8 cellular contexts compared by ENCODE assay signal in the genomic region with DNA sequence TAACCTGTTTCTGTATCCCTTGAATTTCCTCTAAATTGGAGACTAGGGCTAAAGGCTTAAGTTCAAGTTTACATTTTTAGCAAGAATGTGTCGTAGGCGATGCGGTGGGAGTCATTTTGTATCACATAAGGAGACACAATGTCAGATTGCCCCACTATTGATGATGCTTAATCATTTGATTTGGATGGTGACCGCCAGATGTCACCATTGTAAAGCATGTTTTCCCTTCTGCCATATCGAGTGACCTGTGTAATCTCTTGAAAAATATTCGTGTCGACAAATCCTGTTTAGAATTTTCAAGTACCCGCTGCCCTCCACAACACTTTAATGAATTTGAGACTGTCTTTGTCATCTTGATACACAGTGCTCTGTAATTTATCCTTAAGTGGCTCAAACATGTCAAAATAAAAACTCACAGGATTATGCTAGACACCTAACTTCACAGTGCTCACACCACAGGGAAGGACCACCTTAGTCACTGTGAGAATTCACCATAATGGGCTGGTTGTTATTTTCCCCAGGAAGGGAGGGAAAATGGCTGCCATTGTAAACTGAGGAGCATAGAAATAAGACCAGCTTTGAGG. TPM values are rescaled to one million over a fixed set of nuclear protein-coding genes. Genes with fewer than 3 reads are reported as not detected.
DNase-seq lines count a peak whose midpoint lies in the region; ATAC-seq and TF ChIP-seq lines count a peak whose summit lies in the region.

No MANE protein-coding gene starts in this region.

- no peaks in the 10 kb centered on the region for H3K79me1 ChIP-seq in mesenchymal stem cell (replicated peaks; ENCODE audit: low read length, poor library complexity, severe bottlenecking)

- H3K4me1 ChIP-seq in mesenchymal stem cell (ENCODE audit: control insufficient read depth, insufficient read depth, low read depth, low read length) (no peaks in the 10 kb centered on the region), esophagus muscularis mucosa (no peaks in the 10 kb centered on the region)

- peak; percentile 43 for DNase-seq in AG08395 (ENCODE audit: low spot score)
- peak; percentile 39 for DNase-seq in NCI-H2227 (lab: John Stamatoyannopoulos, UW; ENCODE audit: unreplicated experiment)
- DNase-seq in astrocyte of the cerebellum (ENCODE audit: low read depth), result peak; percentile 9
- DNase-seq in mesenchymal stem cell, result peak; percentile 24
- DNase-seq in esophagus muscularis mucosa (ENCODE audit: extremely low spot score), result no peak

- H4K8ac ChIP-seq in mesenchymal stem cell (ENCODE audit: low read length), result no peak overlapping the region

- no peak overlapping the region for H3K23ac ChIP-seq in mesenchymal stem cell (ENCODE audit: low read length in 2 of 2)

- H2AK5ac ChIP-seq in mesenchymal stem cell (ENCODE audit: low read length, severe bottlenecking), result no peak overlapping the region

- H3K4me3 ChIP-seq in astrocyte of the cerebellum (ENCODE audit: low read depth, low read length) (no peak overlapping the region), mesenchymal stem cell (ENCODE audit: insufficient read depth in 1 of 2, low read depth in 1 of 2, low read length in 2 of 2) (no peak overlapping the region), esophagus muscularis mucosa (no peak overlapping the region)

- H3K27me3 ChIP-seq in mesenchymal stem cell (ENCODE audit: control insufficient read depth in 1 of 2, insufficient read depth in 1 of 2, low read length in 2 of 2) (peaks cover 2 to 29% of the 10 kb centered on the region in 2 experiments), esophagus muscularis mucosa (peaks cover 0 to 9% (median 0%) of the 10 kb centered on the region in 4 donors)

- H2BK5ac ChIP-seq in mesenchymal stem cell (ENCODE audit: low read depth, low read length, poor library complexity, severe bottlenecking), result no peak overlapping the region

- TF ChIP-seq EP300 in esophagus muscularis mucosa (IDR thresholded peaks at IDR 0.05), result no peak

- H2BK12ac ChIP-seq in mesenchymal stem cell (ENCODE audit: low read length in 2 of 2), result no peak overlapping the region

- in situ Hi-C loops in astrocyte of the cerebellum (cut with HindIII; ENCODE audit: low sequenced_read_pairs), result no loop called here

- ATAC-seq in HG02588 (IDR thresholded peaks at IDR 0.05; ENCODE audit: unreplicated experiment), result no peak
- ATAC-seq in HG02610 (IDR thresholded peaks at IDR 0.05; ENCODE audit: unreplicated experiment), result no peak

- H3K36me3 ChIP-seq in mesenchymal stem cell (ENCODE audit: control insufficient read depth in 1 of 2, insufficient read depth in 2 of 2, low read depth in 1 of 2, low read length in 2 of 2) (no peaks in the 10 kb centered on the region), esophagus muscularis mucosa (no peaks in the 10 kb centered on the region)

- H2BK120ac ChIP-seq in mesenchymal stem cell (ENCODE audit: low read depth, low read length), result no peak overlapping the region

- TF ChIP-seq POLR2A in esophagus muscularis mucosa (IDR thresholded peaks at IDR 0.05; ENCODE audit: low read depth), result no peak

- H3K9ac ChIP-seq in mesenchymal stem cell (ENCODE audit: low read length), result peak overlapping the region; percentile 73

- no peak overlapping the region for H3K4ac ChIP-seq in mesenchymal stem cell (ENCODE audit: low read depth in 1 of 2, low read length in 2 of 2)

- no peak overlapping the region for H4K91ac ChIP-seq in mesenchymal stem cell (ENCODE audit: low read length)

- no peak overlapping the region for H3K27ac ChIP-seq in mesenchymal stem cell (ENCODE audit: low read length, poor library complexity, severe bottlenecking)
- H3K27ac ChIP-seq in esophagus muscularis mucosa (replicated peaks in 1 of 4), result no peak overlapping the region

- H3K4me2 ChIP-seq in mesenchymal stem cell (ENCODE audit: low read length, poor library complexity, severe bottlenecking), result no peak overlapping the region

- H3K18ac ChIP-seq in mesenchymal stem cell (ENCODE audit: low read depth in 1 of 2, low read length in 2 of 2), result no peak overlapping the region

- intact Hi-C loops in esophagus muscularis mucosa (cut with DNase I), result no loop called here

- TF ChIP-seq CTCF in GM12874 (IDR thresholded peaks at IDR 0.05; ENCODE audit: insufficient read depth, low read depth, low read length) (peak; percentile 29), astrocyte of the cerebellum (IDR thresholded peaks at IDR 0.05; ENCODE audit: low read depth, low read length, missing control alignments) (peak; percentile 28), esophagus muscularis mucosa (IDR thresholded peaks at IDR 0.05) (peak in 1 of 3 experiments; percentile 13)

- WGBS in mesenchymal stem cell, result 38% methylated on average over 8 of the region's 8 CpGs
- WGBS in esophagus muscularis mucosa, result 35% methylated on average over 8 of the region's 8 CpGs

- no peak overlapping the region for H2AFZ ChIP-seq in mesenchymal stem cell (ENCODE audit: low read depth, low read length)

- H2BK15ac ChIP-seq in mesenchymal stem cell (ENCODE audit: low read depth, poor library complexity, severe bottlenecking), result no peak overlapping the region

- H3K9me3 ChIP-seq in mesenchymal stem cell (ENCODE audit: control insufficient read depth, low read length), result peaks cover under 1% of the 10 kb centered on the region
- H3K9me3 ChIP-seq in esophagus muscularis mucosa, result no peaks in the 10 kb centered on the region

- H3K14ac ChIP-seq in mesenchymal stem cell (ENCODE audit: low read length in 2 of 2), result no peak overlapping the region

RNA-seq across cellular contexts. Expression of a gene that starts 34.5 kb away (rescaled TPM):
- not detected for polyA plus RNA-seq in mesenchymal stem cell (2013, experiment 1 of 2)
- not detected for polyA plus RNA-seq in mesenchymal stem cell (2013, experiment 2 of 2)
- total RNA-seq in esophagus muscularis mucosa, result under 1 TPM in 3 of 4 donors, not detected in 1; 0.17 to 0.42 (median 0.26) TPM
